1 cellular context compared by ENCODE assay signal in genomic region chr7:4744391-4745264, GRCh38.
TF ChIP-seq lines count a peak whose summit lies in the region.

No MANE protein-coding gene starts in this region.

TF ChIP-seq in HepG2, 621 proteins besides CTCF, POLR2A, EP300 and RAD21 (continued from another document and continues in another):
- TF ChIP-seq ZNF318 (CRISPR knock-in tag; IDR thresholded peaks at IDR 0.05) (no peak), ZNF678 (CRISPR knock-in tag; IDR thresholded peaks at IDR 0.05) (no peak), MXD1 (CRISPR knock-in tag; IDR thresholded peaks at IDR 0.05) (no peak), PCBP2 (optimal IDR thresholded peaks at IDR 0.05; ENCODE audit: low read depth, low read length, poor library complexity, severe bottlenecking) (no peak), SAP130 (CRISPR knock-in tag; IDR thresholded peaks at IDR 0.05; ENCODE audit: low read depth) (peak; percentile 74), ZNF75D (CRISPR knock-in tag; IDR thresholded peaks at IDR 0.05; ENCODE audit: borderline replicate concordance) (no peak), ZNF414 (CRISPR knock-in tag; IDR thresholded peaks at IDR 0.05) (no peak), RBM39 (IDR thresholded peaks at IDR 0.05; ENCODE audit: low read depth, low read length, poor library complexity, severe bottlenecking) (no peak), ZNF276 (CRISPR knock-in tag; IDR thresholded peaks at IDR 0.05; ENCODE audit: low read depth) (0 out of 2 replicates have a peak, but pooled peaks have one; percentile 9), ZNF264 (CRISPR knock-in tag; IDR thresholded peaks at IDR 0.05) (no peak), POGZ (CRISPR knock-in tag; IDR thresholded peaks at IDR 0.05) (no peak), RELA (CRISPR knock-in tag; IDR thresholded peaks at IDR 0.05) (no peak), MED13 (CRISPR knock-in tag; IDR thresholded peaks at IDR 0.05) (no peak), ZFX (CRISPR knock-in tag; IDR thresholded peaks at IDR 0.05; ENCODE audit: low read depth) (peak; percentile 70), PAXIP1 (CRISPR knock-in tag; conservative IDR thresholded peaks at IDR 0.05) (peak; percentile 68; the same call in 1 of the 2 replicates), RXRB (CRISPR knock-in tag; IDR thresholded peaks at IDR 0.05; ENCODE audit: borderline replicate concordance) (peak; percentile 25; the same call in 1 of the 2 replicates), ARID4A (CRISPR knock-in tag; IDR thresholded peaks at IDR 0.05; ENCODE audit: borderline replicate concordance) (peak; percentile 60; the same call in 1 of the 2 replicates), FUBP1 (CRISPR knock-in tag; IDR thresholded peaks at IDR 0.05; ENCODE audit: borderline replicate concordance) (no peak), HMGXB4 (CRISPR knock-in tag; IDR thresholded peaks at IDR 0.05; ENCODE audit: borderline replicate concordance in 1 of 2, low read depth in 1 of 2) (no peak; a peak in 1 of 4 replicates), ZBTB46 (CRISPR knock-in tag; IDR thresholded peaks at IDR 0.05; ENCODE audit: borderline replicate concordance) (no peak)
